Comparison of ENCODE assay signal across 25 cellular contexts in the genomic region with DNA sequence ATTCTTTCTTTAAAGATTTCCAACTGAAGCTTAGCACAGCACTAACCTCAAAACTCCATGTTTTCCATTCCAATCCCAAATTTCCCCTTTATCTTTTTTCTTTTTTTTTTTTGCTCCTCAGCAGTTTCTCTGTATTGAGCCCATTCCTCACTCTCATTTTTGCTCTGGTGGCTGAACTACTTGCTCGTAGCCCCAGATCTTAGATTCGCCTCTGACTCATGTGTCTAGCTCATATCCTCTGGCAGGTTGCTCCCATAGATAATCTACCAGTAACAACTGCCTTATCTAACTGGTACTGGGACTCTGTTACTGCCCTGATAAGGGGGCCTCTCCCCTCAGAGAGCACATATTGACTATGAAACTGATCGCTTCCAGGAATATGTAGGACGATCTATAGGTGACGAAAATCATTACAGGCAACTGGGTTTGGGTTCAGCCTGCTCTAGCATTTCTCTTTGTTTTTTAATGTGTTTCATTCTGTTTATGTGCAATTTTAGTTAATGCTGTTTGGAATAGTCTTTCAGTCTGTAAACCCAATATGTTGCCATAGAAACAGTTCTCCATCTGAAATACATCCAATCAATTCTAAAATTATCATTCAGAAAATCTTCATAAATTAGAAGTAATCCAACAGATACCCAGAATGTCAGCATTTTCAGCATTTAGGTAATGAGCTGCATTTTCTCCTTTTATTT. TPM values are rescaled to one million over a fixed set of nuclear protein-coding genes. Genes with fewer than 3 reads are reported as not detected.
"Had no signal": no experiment of that assay in that cellular context is flagged by ENCODE, and none has a peak within 500 bp of the region (broad histone marks: within the 10 kb centered on the region; RNA-seq: fewer than 3 reads in every experiment).

No MANE protein-coding gene starts in this region.

- H3K36me3 ChIP-seq: pancreas, spleen, thoracic aorta, upper lobe of right lung had no signal

- H3K4me1 ChIP-seq: pancreas, spleen, upper lobe of right lung had no signal

- H3K9me3 ChIP-seq: pancreas, thoracic aorta, upper lobe of right lung had no signal

- H3K4me3 ChIP-seq: pancreas, spleen, thoracic aorta, upper lobe of right lung had no signal

- ATAC-seq: activated CD8-positive, alpha-beta T cell treated with anti-CD3 and anti-CD28 coated beads, Interleukin-2, amount 10 ng/mL, durations not matched to agents 7 days and 5 days; left ventricle myocardium superior; naive thymus-derived CD4-positive, alpha-beta T cell; pancreas; sciatic nerve; stimulated activated memory B cell treated with anti-CD40 and anti-IgM and Interleukin-4, amounts not matched to agents 10 μg/mL and 1 μg/mL and 100 μg/mL, for 72 hours; upper lobe of right lung had no signal

- DNase-seq: activated B cell treated with CpG ODN at 0.5 μM for 24 hours; activated CD4-positive, alpha-beta T cell treated with anti-CD3 and anti-CD28 coated beads, Interleukin-2, amount 10 ng/mL, durations not matched to agents 24 days and 14 days; activated CD8-positive, alpha-beta T cell treated with anti-CD3 and anti-CD28 coated beads, Interleukin-2, amount 10 ng/mL, durations not matched to agents 7 days and 5 days; activated naive CD4-positive, alpha-beta T cell treated with Interleukin-2 at 50 U/mL for 16 hours; activated naive CD8-positive, alpha-beta T cell treated with anti-CD3 and anti-CD28 coated beads, Interleukin-2, amount 10 ng/mL, durations not matched to agents 7 days and 5 days; activated T-cell treated with anti-CD3 and anti-CD28 coated beads, Interleukin-2, amount 50 U/mL, for 24 hours; caudate nucleus; foreskin fibroblast; hypothalamus; left ventricle myocardium superior; naive thymus-derived CD4-positive, alpha-beta T cell; pancreas; spleen; stimulated activated CD4-positive, alpha-beta T cell treated with anti-CD3 and anti-CD28 coated beads, Interleukin-4, amount 100 ng/mL, for 4 hours; SW 1271; T-helper 2 cell; upper lobe of right lung had no signal

- H3K27me3 ChIP-seq: pancreas, upper lobe of right lung had no signal

- H3K27ac ChIP-seq: pancreas, spleen, thoracic aorta, upper lobe of right lung had no signal

RNA-seq across cellular contexts. Expression of a gene that starts 34.6 kb away (rescaled TPM):
- total RNA-seq: activated B cell treated with CpG ODN at 0.5 μM for 24 hours; activated CD4-positive, alpha-beta T cell treated with anti-CD3 and anti-CD28 coated beads, Interleukin-2, amount 10 ng/mL, durations not matched to agents 24 days and 14 days; activated CD8-positive, alpha-beta T cell treated with anti-CD3 and anti-CD28 coated beads, Interleukin-2, amount 10 ng/mL, durations not matched to agents 7 days and 5 days; activated naive CD8-positive, alpha-beta T cell treated with anti-CD3 and anti-CD28 coated beads, Interleukin-2, amount 10 ng/mL, durations not matched to agents 7 days and 5 days; activated T-helper 2 cell treated with anti-CD3 and anti-CD28 coated beads, Interferon-gamma antibody, Interleukin-2, Interleukin-4, amounts not matched to agents 10 μg/mL and 5 μg/mL and 100 μg/mL, durations not matched to agents 14 hours and 24 hours and 36 hours; dermis microvascular lymphatic vessel endothelial cell; glomerular endothelial cell; kidney epithelial cell; left ventricle myocardium superior; naive thymus-derived CD4-positive, alpha-beta T cell; pulmonary artery endothelial cell; spleen; thoracic aorta; upper lobe of right lung had no signal
- polyA plus RNA-seq: naive thymus-derived CD4-positive, alpha-beta T cell had no signal
